8 cellular contexts compared by ENCODE assay signal in genomic region chr11:46367244-46367915, GRCh38. TPM values are rescaled to one million over a fixed set of nuclear protein-coding genes. Genes with fewer than 3 reads are reported as not detected.
DNase-seq lines count a peak whose midpoint lies in the region; ATAC-seq, FAIRE-seq and TF ChIP-seq lines count a peak whose summit lies in the region.

No MANE protein-coding gene starts in this region.

- peak overlapping the region in 1 of 2 donors; percentile 33 for H3K27ac ChIP-seq in lung (ENCODE audit: low read depth in 1 of 2, low read length in 1 of 2)

- no peak for TF ChIP-seq EP300 in Ishikawa (IDR thresholded peaks at IDR 0.05; ENCODE audit: borderline replicate concordance)

- TF ChIP-seq CTCF in bronchial epithelial cell (IDR thresholded peaks at IDR 0.05; ENCODE audit: insufficient read depth, low read length, severe bottlenecking) (peak; percentile 88), lung (IDR thresholded peaks at IDR 0.05; ENCODE audit: control extremely low read depth, extremely low read depth) (peak; percentile 85)

- peak; percentile 76 for TF ChIP-seq RAD21 in Ishikawa (IDR thresholded peaks at IDR 0.05; ENCODE audit: low read depth)

- WGBS in lung, 2 donors = 20 to 33% methylated on average over 28 to 32 of the region's 32 CpGs

- no peak for FAIRE-seq in bronchial epithelial cell (lab: Jason Lieb, UNC)

- ATAC-seq in GM18868 (IDR thresholded peaks at IDR 0.05; ENCODE audit: unreplicated experiment) = peak; percentile 81
- no peak for ATAC-seq in lung (ENCODE audit: insufficient read depth, low FRiP score)
- ATAC-seq in GM18870 (IDR thresholded peaks at IDR 0.05; ENCODE audit: unreplicated experiment) = no peak

- H3K9me3 ChIP-seq in lung (ENCODE audit: control insufficient read depth in 2 of 2, insufficient read depth in 1 of 2, low read length in 1 of 2) = no peaks in the 10 kb centered on the region

- H3K27me3 ChIP-seq in bronchial epithelial cell (ENCODE audit: control insufficient read depth, insufficient read depth, low read length) (no peaks in the 10 kb centered on the region), lung (ENCODE audit: control insufficient read depth, insufficient read depth) (no peaks in the 10 kb centered on the region)

- H3K36me3 ChIP-seq in bronchial epithelial cell (ENCODE audit: control insufficient read depth, insufficient read depth, low read length) = peaks cover 23% of the 10 kb centered on the region
- peaks cover 3 to 36% of the 10 kb centered on the region in 2 donors for H3K36me3 ChIP-seq in lung (ENCODE audit: control insufficient read depth in 2 of 2, insufficient read depth in 2 of 2, low read length in 2 of 2)

- H3K4me3 ChIP-seq in bronchial epithelial cell (ENCODE audit: low read depth, low read length) = no peak overlapping the region
- H3K4me3 ChIP-seq in lung = no peak overlapping the region

- DNase-seq in AG08396 (ENCODE audit: low spot score) = peak; percentile 72
- peak; percentile 75 for DNase-seq in activated CD4-positive, CD25-positive, alpha-beta regulatory T cell treated with anti-CD3 and anti-CD28 coated beads, Interleukin-2, amount 50 U/mL, for 72 hours
- DNase-seq in bronchial epithelial cell (ENCODE audit: low read depth) = no peak
- peak; percentile 62 for DNase-seq in lung (ENCODE audit: low spot score)
- peak; percentile 89 for DNase-seq in stimulated activated CD8-positive, alpha-beta memory T cell treated with anti-CD3 and anti-CD28 coated beads, Interleukin-4, amount 100 ng/mL, for 48 hours

- H3K4me1 ChIP-seq in lung (ENCODE audit: control insufficient read depth in 2 of 2, insufficient read depth in 2 of 2, low read length in 2 of 2) = peaks cover 3 to 15% of the 10 kb centered on the region in 2 donors

TF ChIP-seq in Ishikawa, 13 proteins besides CTCF, POLR2A, EP300 and RAD21:
- no peak for TF ChIP-seq CEBPB (IDR thresholded peaks at IDR 0.05)
- no peak for TF ChIP-seq NFIC (IDR thresholded peaks at IDR 0.05)
- no peak for TF ChIP-seq USF1 (IDR thresholded peaks at IDR 0.05)
- TF ChIP-seq EGR1 (IDR thresholded peaks at IDR 0.05) = no peak
- TF ChIP-seq CREB1 (IDR thresholded peaks at IDR 0.05; ENCODE audit: low read depth) = no peak
- no peak for TF ChIP-seq MAX (IDR thresholded peaks at IDR 0.05)
- no peak for TF ChIP-seq REST (IDR thresholded peaks at IDR 0.05; ENCODE audit: low read depth)
- no peak for TF ChIP-seq TEAD4 (IDR thresholded peaks at IDR 0.05)
- no peak for TF ChIP-seq TCF12 (IDR thresholded peaks at IDR 0.05; ENCODE audit: low read depth)
- no peak for TF ChIP-seq FOXM1 (IDR thresholded peaks at IDR 0.05; ENCODE audit: borderline replicate concordance, low read depth)
- TF ChIP-seq YY1 (IDR thresholded peaks at IDR 0.05; ENCODE audit: low read depth) = no peak
- TF ChIP-seq ZBTB7A (IDR thresholded peaks at IDR 0.05; ENCODE audit: low read depth) = no peak
- no peak for TF ChIP-seq TAF1 (IDR thresholded peaks at IDR 0.05; ENCODE audit: low read depth)

RNA-seq across cellular contexts. Expression of gene MDK, which starts 14.1 kb away (rescaled TPM):
- 10.2 and 11.6 TPM in 2 replicates for total RNA-seq in bronchial epithelial cell
- 100 to 1,000 TPM in 1 of 2 donors, 10 to 100 TPM in 1; 52.1 to 134 TPM for total RNA-seq in lung
- 10 to 100 TPM; 26.9 to 30.9 TPM for polyA plus RNA-seq in lung

RNA-seq across cellular contexts. Expression of gene DGKZ, which starts 20.1 kb away (rescaled TPM):
- total RNA-seq in bronchial epithelial cell = 30.5 and 35.2 TPM in 2 replicates
- 10 to 100 TPM; 33.3 to 63.2 TPM for total RNA-seq in lung
- 10 to 100 TPM; 42.2 to 46.0 TPM for polyA plus RNA-seq in lung

RNA-seq across cellular contexts. Expression of gene CHRM4, which starts 24.2 kb away (rescaled TPM):
- total RNA-seq in bronchial epithelial cell (not detected in 2 replicates), lung (under 1 TPM in 1 of 2 donors, not detected in 1; 0.28 TPM)
- under 1 TPM; 0.05 to 0.10 TPM for polyA plus RNA-seq in lung
